In the genomic region with DNA sequence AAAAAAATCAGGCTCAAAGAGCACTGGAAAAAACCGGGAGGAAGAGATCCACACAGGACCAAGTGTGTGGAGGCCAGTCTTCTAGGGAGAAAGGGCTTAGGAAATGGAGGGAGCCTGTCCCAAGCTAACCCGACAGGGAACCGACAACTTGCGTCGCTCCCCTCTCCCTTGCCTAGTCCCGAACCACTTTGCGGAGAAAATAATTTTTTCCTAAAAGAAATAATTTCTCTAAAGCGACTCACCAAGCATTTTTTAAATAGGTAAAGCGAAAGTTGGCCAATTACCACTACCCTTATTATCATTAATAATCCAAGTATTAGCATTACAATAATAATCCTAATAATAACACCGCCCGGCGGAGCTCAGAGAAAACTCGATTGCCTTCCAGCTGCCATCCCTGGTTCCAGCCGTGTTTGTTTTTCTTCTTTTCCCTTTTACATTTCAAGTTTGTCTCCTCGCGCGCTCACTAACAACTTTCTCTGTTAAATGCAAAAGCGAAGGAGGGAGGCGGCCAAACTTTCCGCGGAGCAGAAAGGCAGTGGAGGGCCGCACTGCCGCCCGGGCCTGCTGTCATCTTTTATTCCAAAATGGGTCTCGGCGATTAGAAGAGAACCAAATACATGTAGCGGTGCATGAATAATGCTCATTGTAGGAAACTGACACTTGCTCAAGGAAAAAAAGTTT, we compare ENCODE assay signal across 1 cellular context.
TF ChIP-seq lines count a peak whose summit lies in the region.

No MANE protein-coding gene starts in this region.

TF ChIP-seq in WTC11, 78 proteins besides CTCF, POLR2A, EP300 and RAD21:
- TF ChIP-seq, protein P1, sequence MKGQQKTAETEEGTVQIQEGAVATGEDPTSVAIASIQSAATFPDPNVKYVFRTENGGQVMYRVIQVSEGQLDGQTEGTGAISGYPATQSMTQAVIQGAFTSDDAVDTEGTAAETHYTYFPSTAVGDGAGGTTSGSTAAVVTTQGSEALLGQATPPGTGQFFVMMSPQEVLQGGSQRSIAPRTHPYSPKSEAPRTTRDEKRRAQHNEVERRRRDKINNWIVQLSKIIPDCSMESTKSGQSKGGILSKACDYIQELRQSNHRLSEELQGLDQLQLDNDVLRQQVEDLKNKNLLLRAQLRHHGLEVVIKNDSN (CRISPR knock-in tag; IDR thresholded peaks at IDR 0.05): no peak
- no peak for TF ChIP-seq CREB1 (CRISPR knock-in tag; IDR thresholded peaks at IDR 0.05)
- TF ChIP-seq, protein P2, sequence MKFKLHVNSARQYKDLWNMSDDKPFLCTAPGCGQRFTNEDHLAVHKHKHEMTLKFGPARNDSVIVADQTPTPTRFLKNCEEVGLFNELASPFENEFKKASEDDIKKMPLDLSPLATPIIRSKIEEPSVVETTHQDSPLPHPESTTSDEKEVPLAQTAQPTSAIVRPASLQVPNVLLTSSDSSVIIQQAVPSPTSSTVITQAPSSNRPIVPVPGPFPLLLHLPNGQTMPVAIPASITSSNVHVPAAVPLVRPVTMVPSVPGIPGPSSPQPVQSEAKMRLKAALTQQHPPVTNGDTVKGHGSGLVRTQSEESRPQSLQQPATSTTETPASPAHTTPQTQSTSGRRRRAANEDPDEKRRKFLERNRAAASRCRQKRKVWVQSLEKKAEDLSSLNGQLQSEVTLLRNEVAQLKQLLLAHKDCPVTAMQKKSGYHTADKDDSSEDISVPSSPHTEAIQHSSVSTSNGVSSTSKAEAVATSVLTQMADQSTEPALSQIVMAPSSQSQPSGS (CRISPR knock-in tag; IDR thresholded peaks at IDR 0.05; ENCODE audit: borderline replicate concordance, low read depth): no peak
- TF ChIP-seq, protein P3, sequence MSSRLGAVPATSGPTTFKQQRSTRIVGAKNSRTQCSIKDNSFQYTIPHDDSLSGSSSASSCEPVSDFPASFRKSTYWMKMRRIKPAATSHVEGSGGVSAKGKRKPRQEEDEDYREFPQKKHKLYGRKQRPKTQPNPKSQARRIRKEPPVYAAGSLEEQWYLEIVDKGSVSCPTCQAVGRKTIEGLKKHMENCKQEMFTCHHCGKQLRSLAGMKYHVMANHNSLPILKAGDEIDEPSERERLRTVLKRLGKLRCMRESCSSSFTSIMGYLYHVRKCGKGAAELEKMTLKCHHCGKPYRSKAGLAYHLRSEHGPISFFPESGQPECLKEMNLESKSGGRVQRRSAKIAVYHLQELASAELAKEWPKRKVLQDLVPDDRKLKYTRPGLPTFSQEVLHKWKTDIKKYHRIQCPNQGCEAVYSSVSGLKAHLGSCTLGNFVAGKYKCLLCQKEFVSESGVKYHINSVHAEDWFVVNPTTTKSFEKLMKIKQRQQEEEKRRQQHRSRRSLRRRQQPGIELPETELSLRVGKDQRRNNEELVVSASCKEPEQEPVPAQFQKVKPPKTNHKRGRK (CRISPR knock-in tag; IDR thresholded peaks at IDR 0.05; ENCODE audit: borderline replicate concordance): no peak
